9 cellular contexts compared by ENCODE assay signal in the genomic region with DNA sequence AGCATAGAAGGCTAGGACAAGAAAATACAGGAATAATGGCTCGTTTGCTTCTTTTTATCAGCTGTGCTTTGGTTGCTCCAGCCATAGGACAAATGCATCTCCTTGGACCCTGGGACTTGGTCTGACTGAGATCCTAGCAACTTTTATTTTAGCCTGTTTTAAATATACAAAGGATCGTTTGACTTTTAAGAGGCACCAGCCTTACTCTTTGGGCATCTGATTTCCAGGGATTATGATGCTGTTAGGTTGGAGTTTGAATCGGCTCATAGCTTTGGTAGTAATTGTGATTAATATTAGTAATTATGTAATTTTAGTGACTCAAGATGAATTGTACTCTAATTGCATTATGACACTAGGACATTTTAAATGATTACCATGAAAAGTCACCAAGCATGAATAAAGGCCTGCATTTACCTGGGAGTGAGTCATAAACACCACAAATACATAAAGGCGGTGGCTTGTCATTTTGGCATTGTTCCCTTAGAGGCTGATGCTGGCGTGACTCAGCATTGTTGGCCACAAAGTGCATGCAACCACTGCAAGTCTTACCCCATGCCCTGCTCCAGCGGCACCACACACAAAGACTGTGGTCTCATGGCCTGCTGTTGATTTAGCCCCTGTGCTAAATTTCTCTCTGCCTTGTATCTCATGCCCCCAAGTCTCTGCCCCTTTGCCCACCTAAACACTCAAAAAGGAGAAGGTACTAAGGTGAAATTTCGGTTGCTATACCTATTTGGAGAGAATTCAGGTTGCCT. TPM values are rescaled to one million over a fixed set of nuclear protein-coding genes. Genes with fewer than 3 reads are reported as not detected.
DNase-seq lines count a peak whose midpoint lies in the region; ATAC-seq, FAIRE-seq and TF ChIP-seq lines count a peak whose summit lies in the region.
"Had no signal": no experiment of that assay in that cellular context is flagged by ENCODE, and none has a peak within 500 bp of the region (broad histone marks: within the 10 kb centered on the region; RNA-seq: fewer than 3 reads in every experiment).

No MANE protein-coding gene starts in this region.

- H3K4me2 ChIP-seq in HepG2 (ENCODE audit: low read depth, low read length): peak overlapping the region; percentile 25; the same call in 1 of the 2 replicates

- no peaks in the 10 kb centered on the region for H3K9me3 ChIP-seq in HepG2 (ENCODE audit: low read length)

- peak overlapping the region; percentile 40 for H3K27ac ChIP-seq in HepG2 (ENCODE audit: extremely low read length, insufficient read depth, low read length)
- H3K27ac ChIP-seq: cardiac muscle cell had no signal

- BruUV-seq in HepG2 (replicated peaks; lab: Mats Ljungman, UMichigan): no TSS peak

- H3K36me3 ChIP-seq in HepG2 (replicated peaks in 1 of 2; ENCODE audit: control insufficient read depth in 1 of 2, insufficient read depth in 2 of 2, low read length in 2 of 2): no peaks in the 10 kb centered on the region
- H3K36me3 ChIP-seq: cardiac muscle cell had no signal

- POLR2A ChIA-PET in HepG2 (lab: Yijun Ruan, JAX): no interaction called here

- peak; percentile 60 for DNase-seq in GF-D8 (lab: John Stamatoyannopoulos, UW)
- peak; percentile 37 for DNase-seq in H54 (ENCODE audit: insufficient read length, low spot score)
- DNase-seq in LHCN-M2 (ENCODE audit: low read depth): peak; percentile 95
- peak in 3 of 5 experiments; percentile 25 to 96 (median 48) for DNase-seq in T-helper 2 cell
- DNase-seq in astrocyte of the hippocampus (ENCODE audit: low read depth, low spot score): peak; percentile 98
- DNase-seq in HepG2 (ENCODE audit: low spot score): peak; percentile 88
- peak; percentile 18 to 43 for DNase-seq in stimulated activated CD8-positive, alpha-beta memory T cell treated with anti-CD3 and anti-CD28 coated beads, Interleukin-4, amount 100 ng/mL, for 4 hours (ENCODE audit: low read depth in 2 of 2, low spot score in 1 of 2)
- DNase-seq in HuH-7 (ENCODE audit: low spot score): no peak

- intact Hi-C loops in HepG2 (cut with micrococcal nuclease; ENCODE audit: unreplicated experiment): no loop called here

- H3K79me2 ChIP-seq in HepG2 (ENCODE audit: insufficient read depth, low read length): no peaks in the 10 kb centered on the region

- in situ Hi-C loops in HepG2 (cut with HindIII; ENCODE audit: extremely low pct_ligation_motif_present, low pct_unique_long_range_greater_than_20kb): no loop called here

- no peaks in the 10 kb centered on the region for H3K27me3 ChIP-seq in HepG2 (ENCODE audit: control insufficient read depth in 1 of 2, insufficient read depth in 2 of 2, low read length in 2 of 2)
- H3K27me3 ChIP-seq: cardiac muscle cell had no signal

- H4K20me1 ChIP-seq in HepG2 (ENCODE audit: insufficient read depth, low read length): no peaks in the 10 kb centered on the region

- no peak for TF ChIP-seq POLR2A in H54 (IDR thresholded peaks at IDR 0.05; ENCODE audit: low read depth, low read length)
- TF ChIP-seq POLR2A in HepG2 (IDR thresholded peaks at IDR 0.05; ENCODE audit: insufficient read depth in 1 of 2, low read depth in 2 of 2, low read length in 2 of 2): no peak

- peak; percentile 84 for ATAC-seq in HepG2

- H3K4me3 ChIP-seq in HepG2 (replicated peaks in 1 of 3; ENCODE audit: insufficient read depth in 1 of 3, low read depth in 2 of 3, low read length in 3 of 3): no peak overlapping the region
- H3K4me3 ChIP-seq: cardiac muscle cell had no signal

- TF ChIP-seq RAD21 in HepG2 (CRISPR knock-in tag; IDR thresholded peaks at IDR 0.05): no peak

- no peak overlapping the region for H2AFZ ChIP-seq in HepG2 (ENCODE audit: low read length)

- TF ChIP-seq EP300 in HepG2 (IDR thresholded peaks at IDR 0.05; ENCODE audit: low read depth in 2 of 2, low read length in 2 of 2) (peak in 1 of 2 experiments; percentile 69; a peak in 2 of 4 replicates), HepG2 (CRISPR knock-in tag; IDR thresholded peaks at IDR 0.05; ENCODE audit: borderline replicate concordance) (peak; percentile 85)

- CTCF ChIA-PET in HepG2 (lab: Yijun Ruan, JAX; ENCODE audit: low intra/inter-chr PET ratio, low total read pairs): no interaction called here

- peak; percentile 95 for FAIRE-seq in H54 (lab: Jason Lieb, UNC)
- peak; percentile 12 for FAIRE-seq in HepG2 (lab: Jason Lieb, UNC)

- H3K9ac ChIP-seq in HepG2 (ENCODE audit: insufficient read depth, low read depth, low read length): no peak overlapping the region; the same call in 1 of the 2 replicates

- TF ChIP-seq CTCF in HepG2 (CRISPR knock-in tag; IDR thresholded peaks at IDR 0.05): no peak

- 55% methylated on average over 6 of the region's 7 CpGs for WGBS in HepG2 (ENCODE audit: low lambda C conversion rate)

- H3K4me1 ChIP-seq in HepG2 (ENCODE audit: insufficient read depth, low read length): peaks cover 29% of the 10 kb centered on the region

TF ChIP-seq in HepG2, 621 proteins besides CTCF, POLR2A, EP300 and RAD21 (continues in another document):
- TF ChIP-seq MAFK (conservative IDR thresholded peaks at IDR 0.05 in 1 of 2, IDR thresholded peaks at IDR 0.05 in 1 of 2; ENCODE audit: low read length in 2 of 2) (peak; percentile 84 to 96), SAP130 (CRISPR knock-in tag; IDR thresholded peaks at IDR 0.05; ENCODE audit: low read depth) (peak; percentile 70), CREB1 (IDR thresholded peaks at IDR 0.05) (0 out of 2 replicates have a peak, but pooled peaks have one; percentile 37), CREB1 (CRISPR knock-in tag; IDR thresholded peaks at IDR 0.05) (peak; percentile 50; the same call in 1 of the 2 replicates), KLF6 (CRISPR knock-in tag; IDR thresholded peaks at IDR 0.05) (0 out of 2 replicates have a peak, but pooled peaks have one; percentile 33), RXRA (CRISPR knock-in tag; IDR thresholded peaks at IDR 0.05) (0 out of 2 replicates have a peak, but pooled peaks have one; percentile 22), KLF13 (CRISPR knock-in tag; IDR thresholded peaks at IDR 0.05) (no peak), FOSL2 (CRISPR knock-in tag; IDR thresholded peaks at IDR 0.05) (peak; percentile 97), RFX3 (CRISPR knock-in tag; IDR thresholded peaks at IDR 0.05) (no peak), ZNF264 (CRISPR knock-in tag; IDR thresholded peaks at IDR 0.05) (no peak), NCOA2 (CRISPR knock-in tag; IDR thresholded peaks at IDR 0.05) (0 out of 2 replicates have a peak, but pooled peaks have one; percentile 22), NFE2 (CRISPR knock-in tag; IDR thresholded peaks at IDR 0.05) (peak; percentile 97)
- TF ChIP-seq, protein P1, sequence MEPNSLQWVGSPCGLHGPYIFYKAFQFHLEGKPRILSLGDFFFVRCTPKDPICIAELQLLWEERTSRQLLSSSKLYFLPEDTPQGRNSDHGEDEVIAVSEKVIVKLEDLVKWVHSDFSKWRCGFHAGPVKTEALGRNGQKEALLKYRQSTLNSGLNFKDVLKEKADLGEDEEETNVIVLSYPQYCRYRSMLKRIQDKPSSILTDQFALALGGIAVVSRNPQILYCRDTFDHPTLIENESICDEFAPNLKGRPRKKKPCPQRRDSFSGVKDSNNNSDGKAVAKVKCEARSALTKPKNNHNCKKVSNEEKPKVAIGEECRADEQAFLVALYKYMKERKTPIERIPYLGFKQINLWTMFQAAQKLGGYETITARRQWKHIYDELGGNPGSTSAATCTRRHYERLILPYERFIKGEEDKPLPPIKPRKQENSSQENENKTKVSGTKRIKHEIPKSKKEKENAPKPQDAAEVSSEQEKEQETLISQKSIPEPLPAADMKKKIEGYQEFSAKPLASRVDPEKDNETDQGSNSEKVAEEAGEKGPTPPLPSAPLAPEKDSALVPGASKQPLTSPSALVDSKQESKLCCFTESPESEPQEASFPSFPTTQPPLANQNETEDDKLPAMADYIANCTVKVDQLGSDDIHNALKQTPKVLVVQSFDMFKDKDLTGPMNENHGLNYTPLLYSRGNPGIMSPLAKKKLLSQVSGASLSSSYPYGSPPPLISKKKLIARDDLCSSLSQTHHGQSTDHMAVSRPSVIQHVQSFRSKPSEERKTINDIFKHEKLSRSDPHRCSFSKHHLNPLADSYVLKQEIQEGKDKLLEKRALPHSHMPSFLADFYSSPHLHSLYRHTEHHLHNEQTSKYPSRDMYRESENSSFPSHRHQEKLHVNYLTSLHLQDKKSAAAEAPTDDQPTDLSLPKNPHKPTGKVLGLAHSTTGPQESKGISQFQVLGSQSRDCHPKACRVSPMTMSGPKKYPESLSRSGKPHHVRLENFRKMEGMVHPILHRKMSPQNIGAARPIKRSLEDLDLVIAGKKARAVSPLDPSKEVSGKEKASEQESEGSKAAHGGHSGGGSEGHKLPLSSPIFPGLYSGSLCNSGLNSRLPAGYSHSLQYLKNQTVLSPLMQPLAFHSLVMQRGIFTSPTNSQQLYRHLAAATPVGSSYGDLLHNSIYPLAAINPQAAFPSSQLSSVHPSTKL (CRISPR knock-in tag; IDR thresholded peaks at IDR 0.05): peak; percentile 76

RNA-seq across cellular contexts. Expression of a gene that starts 12.4 kb away (rescaled TPM):
- total RNA-seq in LHCN-M2 (2014; rRNA removed): 1.5 and 2.3 TPM in 2 replicates
- 0.18 TPM for polyA plus RNA-seq in LHCN-M2 (2012)
- total RNA-seq in HepG2 (2016; rRNA removed; fragmentation: Illumina TruSeq; extraction: Trizol): 1.6 and 2.6 TPM in 2 replicates
- total RNA-seq in HepG2 (2016; cell fraction: cytosol; rRNA removed; fragmentation: Illumina TruSeq; extraction: Trizol; ENCODE audit: low read depth): 0.44 and 0.61 TPM in 2 replicates
- 1.6 and 2.9 TPM in 2 replicates for total RNA-seq in HepG2 (2016; cell fraction: insoluble cytoplasmic fraction; rRNA removed; fragmentation: Illumina TruSeq; extraction: Trizol)
- 1.7 TPM in 2 replicates for total RNA-seq in HepG2 (2016; cell fraction: membrane; rRNA removed; fragmentation: Illumina TruSeq; extraction: Trizol)
- 2.6 and 3.3 TPM in 2 replicates for total RNA-seq in HepG2 (2016; cell fraction: nucleus; rRNA removed; fragmentation: Illumina TruSeq; extraction: Trizol)
- 1.9 and 2.4 TPM in 2 replicates for polyA plus RNA-seq in HepG2 (2011; rRNA removed)
- polyA plus RNA-seq in HepG2 (2011; cell fraction: cytosol; rRNA removed): 1.2 and 1.9 TPM in 2 replicates
- polyA plus RNA-seq in HepG2 (2011; cell fraction: nucleus; rRNA removed): 1.6 and 2.1 TPM in 2 replicates
- polyA plus RNA-seq in HepG2 (2012): 1.5 and 5.2 TPM in 2 replicates
- polyA plus RNA-seq in HepG2 (2016; cell fraction: cytosol; fragmentation: Illumina TruSeq; extraction: Trizol; ENCODE audit: low read depth): 0.33 and 0.34 TPM in 2 replicates
- 1.3 and 1.4 TPM in 2 replicates for polyA plus RNA-seq in HepG2 (2016; cell fraction: insoluble cytoplasmic fraction; fragmentation: Illumina TruSeq; extraction: Trizol; ENCODE audit: low read depth)
- 0.50 and 0.84 TPM in 2 replicates for polyA plus RNA-seq in HepG2 (2016; cell fraction: membrane; fragmentation: Illumina TruSeq; extraction: Trizol; ENCODE audit: low read depth)
- polyA plus RNA-seq in HepG2 (2016; cell fraction: nucleus; fragmentation: Illumina TruSeq; extraction: Trizol; ENCODE audit: insufficient read depth, low read depth): 3.0 and 4.0 TPM in 2 replicates
- 0.96 and 4.6 TPM in 2 replicates for polyA minus RNA-seq in HepG2 (2011; rRNA and poly(A)+ RNA removed; ENCODE audit: low replicate concordance)
- polyA minus RNA-seq in HepG2 (2011; cell fraction: cytosol; rRNA and poly(A)+ RNA removed): 1.1 and 2.4 TPM in 2 replicates
- 1.7 and 2.8 TPM in 2 replicates for polyA minus RNA-seq in HepG2 (2011; cell fraction: nucleus; rRNA and poly(A)+ RNA removed)
